Comparison of ENCODE assay signal across 1 cellular context in genomic region chr12:24979286-24979685, GRCh38.
TF ChIP-seq lines count a peak whose summit lies in the region.

No MANE protein-coding gene starts in this region.

TF ChIP-seq in WTC11, 78 proteins besides CTCF, POLR2A, EP300 and RAD21 (continued from another document):
- TF ChIP-seq ERG (CRISPR knock-in tag; IDR thresholded peaks at IDR 0.05) (no peak), GABPB1 (CRISPR knock-in tag; IDR thresholded peaks at IDR 0.05) (no peak), MAX (CRISPR knock-in tag; IDR thresholded peaks at IDR 0.05) (no peak), ATF2 (CRISPR knock-in tag; IDR thresholded peaks at IDR 0.05; ENCODE audit: borderline replicate concordance, low read depth) (no peak), TEAD1 (CRISPR knock-in tag; IDR thresholded peaks at IDR 0.05) (no peak), ZNF396 (CRISPR knock-in tag; IDR thresholded peaks at IDR 0.05; ENCODE audit: borderline replicate concordance) (no peak), ZNF219 (CRISPR knock-in tag; IDR thresholded peaks at IDR 0.05; ENCODE audit: borderline replicate concordance) (no peak), HMGXB4 (CRISPR knock-in tag; IDR thresholded peaks at IDR 0.05) (no peak), FOXP1 (CRISPR knock-in tag; IDR thresholded peaks at IDR 0.05; ENCODE audit: borderline replicate concordance) (no peak)
